8 cellular contexts compared by ENCODE assay signal in genomic region chr14:105486333-105486973, GRCh38. TPM values are rescaled to one million over a fixed set of nuclear protein-coding genes. Genes with fewer than 3 reads are reported as not detected.
DNase-seq lines count a peak whose midpoint lies in the region; ATAC-seq, FAIRE-seq and TF ChIP-seq lines count a peak whose summit lies in the region.

Gene CRIP1 (plus strand): TSS chr14:105486886. CDS start chr14:105487260, 374 bp downstream.

- no peaks in the 10 kb centered on the region for H3K36me3 ChIP-seq in kidney epithelial cell (ENCODE audit: control insufficient read depth, insufficient read depth, low read length)

- peak within 1 kb of the TSS; percentile 80 for H3K4me3 Mint-ChIP-seq in activated naive CD4-positive, alpha-beta T cell treated with anti-CD3 and anti-CD28 coated beads, Interleukin-2, amount 50 U/mL, for 24 hours
- H3K4me3 Mint-ChIP-seq in stimulated activated naive B cell treated with anti-CD40 and anti-IgM and Interleukin-4, amounts not matched to agents 10 μg/mL and 1 μg/mL and 100 μg/mL, for 72 hours: peak within 1 kb of the TSS; percentile 84 to 87

- H3K36me3 Mint-ChIP-seq in activated naive CD4-positive, alpha-beta T cell treated with anti-CD3 and anti-CD28 coated beads, Interleukin-2, amount 50 U/mL, for 24 hours: no peaks in the 10 kb centered on the region
- peaks cover 10 to 17% of the 10 kb centered on the region in 2 donors for H3K36me3 Mint-ChIP-seq in stimulated activated naive B cell treated with anti-CD40 and anti-IgM and Interleukin-4, amounts not matched to agents 10 μg/mL and 1 μg/mL and 100 μg/mL, for 72 hours

- DNase-seq in HFF-Myc (ENCODE audit: extremely low read depth, low read depth): no peak
- DNase-seq in kidney epithelial cell (ENCODE audit: low read depth): no peak
- DNase-seq in stimulated activated naive B cell treated with anti-CD40 and anti-IgM and Interleukin-4, amounts not matched to agents 10 μg/mL and 1 μg/mL and 100 μg/mL, for 72 hours: peak; percentile 67
- no peak for DNase-seq in dermis blood vessel endothelial cell
- no peak for DNase-seq in NCI-H2227 (lab: John Stamatoyannopoulos, UW; ENCODE audit: unreplicated experiment)
- DNase-seq in GM19239 (ENCODE audit: insufficient read length, low spot score): no peak

- no peaks in the 10 kb centered on the region for H3K27me3 Mint-ChIP-seq in activated naive CD4-positive, alpha-beta T cell treated with anti-CD3 and anti-CD28 coated beads, Interleukin-2, amount 50 U/mL, for 24 hours
- H3K27me3 Mint-ChIP-seq in stimulated activated naive B cell treated with anti-CD40 and anti-IgM and Interleukin-4, amounts not matched to agents 10 μg/mL and 1 μg/mL and 100 μg/mL, for 72 hours: no peaks in the 10 kb centered on the region

- no peaks in the 10 kb centered on the region for H3K9me3 Mint-ChIP-seq in activated naive CD4-positive, alpha-beta T cell treated with anti-CD3 and anti-CD28 coated beads, Interleukin-2, amount 50 U/mL, for 24 hours
- no peaks in the 10 kb centered on the region for H3K9me3 Mint-ChIP-seq in stimulated activated naive B cell treated with anti-CD40 and anti-IgM and Interleukin-4, amounts not matched to agents 10 μg/mL and 1 μg/mL and 100 μg/mL, for 72 hours

- no peak for TF ChIP-seq CTCF in HFF-Myc (IDR thresholded peaks at IDR 0.05; ENCODE audit: low read depth, low read length, missing control alignments)
- TF ChIP-seq CTCF in kidney epithelial cell (IDR thresholded peaks at IDR 0.05; ENCODE audit: insufficient read depth, low read length, poor library complexity, severe bottlenecking): no peak

- H3K4me3 ChIP-seq in HFF-Myc (replicated peaks; ENCODE audit: low read depth, low read length) (peak within 1 kb of the TSS; percentile 9; the same call in 1 of the 2 replicates), kidney epithelial cell (ENCODE audit: low read depth, low read length) (peak within 1 kb of the TSS; percentile 37)

- H3K27ac Mint-ChIP-seq in activated naive CD4-positive, alpha-beta T cell treated with anti-CD3 and anti-CD28 coated beads, Interleukin-2, amount 50 U/mL, for 24 hours: peak within 1 kb of the TSS; percentile 35
- H3K27ac Mint-ChIP-seq in stimulated activated naive B cell treated with anti-CD40 and anti-IgM and Interleukin-4, amounts not matched to agents 10 μg/mL and 1 μg/mL and 100 μg/mL, for 72 hours: peak within 1 kb of the TSS; percentile 93

- ATAC-seq in stimulated activated naive B cell treated with anti-CD40 and anti-IgM and Interleukin-4, amounts not matched to agents 10 μg/mL and 1 μg/mL and 100 μg/mL, for 72 hours (replicated peaks): no peak
- ATAC-seq in GM18867 (IDR thresholded peaks at IDR 0.05; ENCODE audit: unreplicated experiment): no peak

- H3K27me3 ChIP-seq in kidney epithelial cell (ENCODE audit: control insufficient read depth, insufficient read depth, low read length): peaks cover 26% of the 10 kb centered on the region

- no peak for FAIRE-seq in GM19239 (lab: Jason Lieb, UNC)

- peaks cover 60% of the 10 kb centered on the region for H3K4me1 Mint-ChIP-seq in activated naive CD4-positive, alpha-beta T cell treated with anti-CD3 and anti-CD28 coated beads, Interleukin-2, amount 50 U/mL, for 24 hours
- H3K4me1 Mint-ChIP-seq in stimulated activated naive B cell treated with anti-CD40 and anti-IgM and Interleukin-4, amounts not matched to agents 10 μg/mL and 1 μg/mL and 100 μg/mL, for 72 hours: peaks cover 49 to 77% of the 10 kb centered on the region in 2 donors

RNA-seq across cellular contexts. Expression of gene CRIP1, which starts in this region (rescaled TPM):
- total RNA-seq in kidney epithelial cell (2.0 and 11.1 TPM in 2 replicates), dermis blood vessel endothelial cell (0.42 and 0.68 TPM in 2 replicates)
